In the genomic region with DNA sequence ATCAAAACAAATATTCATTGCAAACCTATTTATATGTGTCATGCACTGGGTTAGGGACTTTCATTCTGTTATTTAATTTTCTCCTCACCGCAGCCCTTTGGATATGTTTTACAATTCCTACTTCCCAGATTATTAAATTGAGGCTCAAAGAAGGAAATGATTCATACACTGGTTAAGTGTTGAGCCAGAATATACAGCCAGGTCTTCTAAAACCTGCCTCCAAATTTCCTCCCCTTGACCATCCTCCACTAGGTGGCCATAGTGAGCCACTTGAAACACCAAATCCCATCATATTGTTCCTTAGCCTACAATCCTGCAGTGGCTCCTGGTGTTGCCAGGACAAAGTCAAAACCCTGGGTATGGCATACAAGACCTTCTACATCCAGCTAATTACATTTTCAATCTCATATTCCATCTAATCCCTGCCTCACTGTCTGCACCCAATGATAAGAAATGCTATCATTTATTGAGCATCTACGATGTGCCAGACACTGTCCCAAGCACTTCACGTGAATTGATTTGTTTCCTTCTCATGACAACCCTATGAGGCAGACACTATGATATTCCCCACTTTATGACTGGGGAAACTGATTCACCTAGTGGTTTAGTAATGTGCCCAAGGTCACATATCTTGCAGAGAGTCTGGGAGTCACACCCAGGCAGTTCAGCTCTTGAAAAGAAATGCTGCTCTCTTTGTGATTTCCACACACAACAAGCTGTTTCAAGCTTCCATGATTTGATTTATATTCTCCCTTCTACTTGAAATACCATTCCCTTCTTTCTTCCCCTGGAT, we compare ENCODE assay signal across 8 cellular contexts. TPM values are rescaled to one million over a fixed set of nuclear protein-coding genes. Genes with fewer than 3 reads are reported as not detected.
A peak's percentile ranks its signal among the peaks of the same experiment; 100 is the strongest.
DNase-seq lines count a peak whose midpoint lies in the region; ATAC-seq and TF ChIP-seq lines count a peak whose summit lies in the region.

No MANE protein-coding gene starts in this region.

- no peak overlapping the region for H3K4me3 ChIP-seq in DND-41 (ENCODE audit: low read depth in 1 of 2, low read length in 2 of 2)
- no peak overlapping the region for H3K4me3 ChIP-seq in WI38 (ENCODE audit: low read depth, low read length)
- H3K4me3 ChIP-seq in right cardiac atrium (ENCODE audit: low read length) = no peak overlapping the region
- H3K4me3 ChIP-seq in testis = no peak overlapping the region

- no peaks in the 10 kb centered on the region for H3K36me3 Mint-ChIP-seq in activated T-helper 1 cell treated with anti-CD3 and anti-CD28 coated beads, Interleukin-12 subunit alpha, Interleukin-12 subunit beta, Interleukin-2, Interleukin-4 antibody, amounts not matched to agents 30 ng/mL and 10 ng/mL and 1 ng/mL, durations not matched to agents 14 hours and 24 hours and 36 hours (ENCODE audit: low read depth)

- ATAC-seq in DND-41 (ENCODE audit: insufficient read depth, low read depth) = peak; percentile 53; the same call in 1 of the 3 replicates
- peak; percentile 69 to 83 for ATAC-seq in right cardiac atrium
- no peak for ATAC-seq in HG02623 (IDR thresholded peaks at IDR 0.05; ENCODE audit: unreplicated experiment)

- no peak for TF ChIP-seq POLR2A in testis (IDR thresholded peaks at IDR 0.05)

- H3K9ac ChIP-seq in DND-41 (ENCODE audit: low read depth, low read length) = no peak overlapping the region

- peaks cover 7% of the 10 kb centered on the region for H3K27me3 Mint-ChIP-seq in activated T-helper 1 cell treated with anti-CD3 and anti-CD28 coated beads, Interleukin-12 subunit alpha, Interleukin-12 subunit beta, Interleukin-2, Interleukin-4 antibody, amounts not matched to agents 30 ng/mL and 10 ng/mL and 1 ng/mL, durations not matched to agents 14 hours and 24 hours and 36 hours (ENCODE audit: insufficient read depth)

- H3K9me3 ChIP-seq in DND-41 (ENCODE audit: insufficient read depth, low read length, severe bottlenecking) (peaks cover 5% of the 10 kb centered on the region), right cardiac atrium (ENCODE audit: control insufficient read depth, low read length) (no peaks in the 10 kb centered on the region), testis (no peaks in the 10 kb centered on the region)

- H3K27me3 ChIP-seq in DND-41 (ENCODE audit: insufficient read depth, low read length, poor library complexity) (peaks cover 3% of the 10 kb centered on the region), right cardiac atrium (ENCODE audit: control insufficient read depth, insufficient read depth) (no peaks in the 10 kb centered on the region), testis (no peaks in the 10 kb centered on the region)

- H3K79me2 ChIP-seq in DND-41 (ENCODE audit: insufficient read depth, low read length) = no peaks in the 10 kb centered on the region

- intact Hi-C loops in right cardiac atrium (cut with DNase I) (loop anchor here (5.0 to 10.0 kb wide), 3 partner anchors 152 to 1025 kb away; a partner anchor contains a TSS), testis (cut with DNase I; ENCODE audit: low total_unique reads) (loop anchor here (5.0 kb wide), 1 partner anchor 152 kb away; no protein-coding TSS in a partner anchor)
- intact Hi-C loops in activated T-helper 1 cell treated with anti-CD3 and anti-CD28 coated beads, Interleukin-12 subunit alpha, Interleukin-12 subunit beta, Interleukin-2, Interleukin-4 antibody, amounts not matched to agents 30 ng/mL and 10 ng/mL and 1 ng/mL, durations not matched to agents 14 hours and 24 hours and 36 hours (cut with micrococcal nuclease) = no loop called here

- no peaks in the 10 kb centered on the region for H3K9me3 Mint-ChIP-seq in activated T-helper 1 cell treated with anti-CD3 and anti-CD28 coated beads, Interleukin-12 subunit alpha, Interleukin-12 subunit beta, Interleukin-2, Interleukin-4 antibody, amounts not matched to agents 30 ng/mL and 10 ng/mL and 1 ng/mL, durations not matched to agents 14 hours and 24 hours and 36 hours

- WGBS in right cardiac atrium = 66% methylated on average over 3 of the region's 3 CpGs
- 73 to 81% methylated on average over 3 of the region's 3 CpGs for WGBS in testis, 2 donors

- no peaks in the 10 kb centered on the region for H3K4me1 Mint-ChIP-seq in activated T-helper 1 cell treated with anti-CD3 and anti-CD28 coated beads, Interleukin-12 subunit alpha, Interleukin-12 subunit beta, Interleukin-2, Interleukin-4 antibody, amounts not matched to agents 30 ng/mL and 10 ng/mL and 1 ng/mL, durations not matched to agents 14 hours and 24 hours and 36 hours (ENCODE audit: low read depth)

- H4K20me1 ChIP-seq in DND-41 (ENCODE audit: insufficient read depth, low read length) = no peaks in the 10 kb centered on the region

- H3K4me3 Mint-ChIP-seq in activated T-helper 1 cell treated with anti-CD3 and anti-CD28 coated beads, Interleukin-12 subunit alpha, Interleukin-12 subunit beta, Interleukin-2, Interleukin-4 antibody, amounts not matched to agents 30 ng/mL and 10 ng/mL and 1 ng/mL, durations not matched to agents 14 hours and 24 hours and 36 hours = no peak overlapping the region

- no peaks in the 10 kb centered on the region for H3K4me1 ChIP-seq in DND-41 (ENCODE audit: insufficient read depth, low read length)
- no peaks in the 10 kb centered on the region for H3K4me1 ChIP-seq in right cardiac atrium (ENCODE audit: control insufficient read depth, insufficient read depth, low read length)
- no peaks in the 10 kb centered on the region for H3K4me1 ChIP-seq in testis

- no peak overlapping the region for H3K4me2 ChIP-seq in DND-41 (ENCODE audit: insufficient read depth, low read length)

- H3K36me3 ChIP-seq in DND-41 (ENCODE audit: insufficient read depth, low read length) (no peaks in the 10 kb centered on the region), testis (ENCODE audit: low read depth, missing control alignments) (no peaks in the 10 kb centered on the region)

- DNase-seq in DND-41 (peak; percentile 44), Kasumi-1 (lab: John Stamatoyannopoulos, UW) (peak; percentile 7 to 15), right cardiac atrium (peak in 1 of 3 donors; percentile 27), testis (peak; percentile 64)
- DNase-seq in activated CD4-positive, CD25-positive, alpha-beta regulatory T cell (lab: John Stamatoyannopoulos, UW) = no peak
- DNase-seq in activated T-helper 1 cell treated with anti-CD3 and anti-CD28 coated beads, Interleukin-12 subunit alpha, Interleukin-12 subunit beta, Interleukin-2, Interleukin-4 antibody, amounts not matched to agents 30 ng/mL and 10 ng/mL and 1 ng/mL, durations not matched to agents 14 hours and 24 hours and 36 hours (ENCODE audit: low spot score) = no peak

- H3K27ac ChIP-seq in DND-41 (ENCODE audit: low read length) = no peak overlapping the region
- no peak overlapping the region for H3K27ac ChIP-seq in right cardiac atrium (ENCODE audit: low read length)
- H3K27ac ChIP-seq in testis = no peak overlapping the region

- TF ChIP-seq CTCF in DND-41 (IDR thresholded peaks at IDR 0.05; ENCODE audit: borderline replicate concordance, extremely low read depth, low read length, poor library complexity, severe bottlenecking) = peak; percentile 84
- TF ChIP-seq CTCF in WI38 (IDR thresholded peaks at IDR 0.05; ENCODE audit: low read depth, low read length) = peak; percentile 84
- peak; percentile 19 to 82 (median 74) for TF ChIP-seq CTCF in testis (IDR thresholded peaks at IDR 0.05)

- H3K27ac Mint-ChIP-seq in activated T-helper 1 cell treated with anti-CD3 and anti-CD28 coated beads, Interleukin-12 subunit alpha, Interleukin-12 subunit beta, Interleukin-2, Interleukin-4 antibody, amounts not matched to agents 30 ng/mL and 10 ng/mL and 1 ng/mL, durations not matched to agents 14 hours and 24 hours and 36 hours = no peak overlapping the region

- no peak overlapping the region for H2AFZ ChIP-seq in DND-41 (ENCODE audit: low read depth, low read length)

RNA-seq across cellular contexts. Expression of a gene that starts 23.6 kb away (rescaled TPM):
- 10 to 100 TPM; 11.7 to 19.0 (median 15.6) TPM for total RNA-seq in right cardiac atrium
- 6.0 TPM for polyA plus RNA-seq in right cardiac atrium
- total RNA-seq in testis = 10 to 100 TPM; 19.9 to 31.9 TPM
- 15.5 TPM for polyA plus RNA-seq in testis (ENCODE audit: insufficient read depth, low read depth, low replicate concordance)
- not detected in 2 replicates for total RNA-seq in activated T-helper 1 cell treated with anti-CD3 and anti-CD28 coated beads, Interleukin-12 subunit alpha, Interleukin-12 subunit beta, Interleukin-2, Interleukin-4 antibody, amounts not matched to agents 30 ng/mL and 10 ng/mL and 1 ng/mL, durations not matched to agents 14 hours and 24 hours and 36 hours

Comparison
In these comparisons a context has a peak if more than half of its experiments do, and no peak if none do; other contexts are left out.
1. DNase-seq: peak in DND-41 (single experiment), Kasumi-1 (2 of 2) and testis (single experiment); none in activated CD4-positive, CD25-positive, alpha-beta regulatory T cell (0 of 4) and activated T-helper 1 cell treated with anti-CD3 and anti-CD28 coated beads, Interleukin-12 subunit alpha, Interleukin-12 subunit beta, Interleukin-2, Interleukin-4 antibody, amounts not matched to agents 30 ng/mL and 10 ng/mL and 1 ng/mL, durations not matched to agents 14 hours and 24 hours and 36 hours (single experiment).
2. RNA of a gene that starts 23.6 kb away (total RNA-seq): 19.9 to 31.9 TPM in testis and 11.7 to 19.0 TPM in right cardiac atrium; not detected in activated T-helper 1 cell treated with anti-CD3 and anti-CD28 coated beads, Interleukin-12 subunit alpha, Interleukin-12 subunit beta, Interleukin-2, Interleukin-4 antibody, amounts not matched to agents 30 ng/mL and 10 ng/mL and 1 ng/mL, durations not matched to agents 14 hours and 24 hours and 36 hours; every median in the first group is over 10 times any median in the second.
3. Peak in every context shown above with its lines, with median percentiles within 50 percentile points of each other: CTCF ChIP-seq.